In genomic region chr2:188974184-188974583, GRCh38 we compare ENCODE assay signal across 1 cellular context.
TF ChIP-seq lines count a peak whose summit lies in the region.

TSS of gene COL3A1 (plus strand) at chr2:188974373. CDS start at chr2:188974490, 117 bp downstream.

TF ChIP-seq in WTC11, 78 proteins besides CTCF, POLR2A, EP300 and RAD21 (continued from another document):
- TF ChIP-seq, protein P1, sequence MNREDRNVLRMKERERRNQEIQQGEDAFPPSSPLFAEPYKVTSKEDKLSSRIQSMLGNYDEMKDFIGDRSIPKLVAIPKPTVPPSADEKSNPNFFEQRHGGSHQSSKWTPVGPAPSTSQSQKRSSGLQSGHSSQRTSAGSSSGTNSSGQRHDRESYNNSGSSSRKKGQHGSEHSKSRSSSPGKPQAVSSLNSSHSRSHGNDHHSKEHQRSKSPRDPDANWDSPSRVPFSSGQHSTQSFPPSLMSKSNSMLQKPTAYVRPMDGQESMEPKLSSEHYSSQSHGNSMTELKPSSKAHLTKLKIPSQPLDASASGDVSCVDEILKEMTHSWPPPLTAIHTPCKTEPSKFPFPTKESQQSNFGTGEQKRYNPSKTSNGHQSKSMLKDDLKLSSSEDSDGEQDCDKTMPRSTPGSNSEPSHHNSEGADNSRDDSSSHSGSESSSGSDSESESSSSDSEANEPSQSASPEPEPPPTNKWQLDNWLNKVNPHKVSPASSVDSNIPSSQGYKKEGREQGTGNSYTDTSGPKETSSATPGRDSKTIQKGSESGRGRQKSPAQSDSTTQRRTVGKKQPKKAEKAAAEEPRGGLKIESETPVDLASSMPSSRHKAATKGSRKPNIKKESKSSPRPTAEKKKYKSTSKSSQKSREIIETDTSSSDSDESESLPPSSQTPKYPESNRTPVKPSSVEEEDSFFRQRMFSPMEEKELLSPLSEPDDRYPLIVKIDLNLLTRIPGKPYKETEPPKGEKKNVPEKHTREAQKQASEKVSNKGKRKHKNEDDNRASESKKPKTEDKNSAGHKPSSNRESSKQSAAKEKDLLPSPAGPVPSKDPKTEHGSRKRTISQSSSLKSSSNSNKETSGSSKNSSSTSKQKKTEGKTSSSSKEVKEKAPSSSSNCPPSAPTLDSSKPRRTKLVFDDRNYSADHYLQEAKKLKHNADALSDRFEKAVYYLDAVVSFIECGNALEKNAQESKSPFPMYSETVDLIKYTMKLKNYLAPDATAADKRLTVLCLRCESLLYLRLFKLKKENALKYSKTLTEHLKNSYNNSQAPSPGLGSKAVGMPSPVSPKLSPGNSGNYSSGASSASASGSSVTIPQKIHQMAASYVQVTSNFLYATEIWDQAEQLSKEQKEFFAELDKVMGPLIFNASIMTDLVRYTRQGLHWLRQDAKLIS (CRISPR knock-in tag; IDR thresholded peaks at IDR 0.05; ENCODE audit: borderline replicate concordance): no peak
- TF ChIP-seq RELA (CRISPR knock-in tag; IDR thresholded peaks at IDR 0.05; ENCODE audit: borderline replicate concordance): no peak
- no peak for TF ChIP-seq TCF7 (CRISPR knock-in tag; IDR thresholded peaks at IDR 0.05; ENCODE audit: low read depth)
- no peak for TF ChIP-seq IRF1 (CRISPR knock-in tag; IDR thresholded peaks at IDR 0.05)
- TF ChIP-seq NR3C1 (CRISPR knock-in tag; conservative IDR thresholded peaks at IDR 0.05; ENCODE audit: low read depth): no peak
- TF ChIP-seq ZBTB43 (CRISPR knock-in tag; IDR thresholded peaks at IDR 0.05): no peak
- TF ChIP-seq, protein P2, sequence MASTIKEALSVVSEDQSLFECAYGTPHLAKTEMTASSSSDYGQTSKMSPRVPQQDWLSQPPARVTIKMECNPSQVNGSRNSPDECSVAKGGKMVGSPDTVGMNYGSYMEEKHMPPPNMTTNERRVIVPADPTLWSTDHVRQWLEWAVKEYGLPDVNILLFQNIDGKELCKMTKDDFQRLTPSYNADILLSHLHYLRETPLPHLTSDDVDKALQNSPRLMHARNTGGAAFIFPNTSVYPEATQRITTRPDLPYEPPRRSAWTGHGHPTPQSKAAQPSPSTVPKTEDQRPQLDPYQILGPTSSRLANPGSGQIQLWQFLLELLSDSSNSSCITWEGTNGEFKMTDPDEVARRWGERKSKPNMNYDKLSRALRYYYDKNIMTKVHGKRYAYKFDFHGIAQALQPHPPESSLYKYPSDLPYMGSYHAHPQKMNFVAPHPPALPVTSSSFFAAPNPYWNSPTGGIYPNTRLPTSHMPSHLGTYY (CRISPR knock-in tag; IDR thresholded peaks at IDR 0.05): no peak
- TF ChIP-seq MYBL2 (CRISPR knock-in tag; IDR thresholded peaks at IDR 0.05): no peak
- TF ChIP-seq TEAD4 (CRISPR knock-in tag; IDR thresholded peaks at IDR 0.05): no peak
- TF ChIP-seq, protein P3, sequence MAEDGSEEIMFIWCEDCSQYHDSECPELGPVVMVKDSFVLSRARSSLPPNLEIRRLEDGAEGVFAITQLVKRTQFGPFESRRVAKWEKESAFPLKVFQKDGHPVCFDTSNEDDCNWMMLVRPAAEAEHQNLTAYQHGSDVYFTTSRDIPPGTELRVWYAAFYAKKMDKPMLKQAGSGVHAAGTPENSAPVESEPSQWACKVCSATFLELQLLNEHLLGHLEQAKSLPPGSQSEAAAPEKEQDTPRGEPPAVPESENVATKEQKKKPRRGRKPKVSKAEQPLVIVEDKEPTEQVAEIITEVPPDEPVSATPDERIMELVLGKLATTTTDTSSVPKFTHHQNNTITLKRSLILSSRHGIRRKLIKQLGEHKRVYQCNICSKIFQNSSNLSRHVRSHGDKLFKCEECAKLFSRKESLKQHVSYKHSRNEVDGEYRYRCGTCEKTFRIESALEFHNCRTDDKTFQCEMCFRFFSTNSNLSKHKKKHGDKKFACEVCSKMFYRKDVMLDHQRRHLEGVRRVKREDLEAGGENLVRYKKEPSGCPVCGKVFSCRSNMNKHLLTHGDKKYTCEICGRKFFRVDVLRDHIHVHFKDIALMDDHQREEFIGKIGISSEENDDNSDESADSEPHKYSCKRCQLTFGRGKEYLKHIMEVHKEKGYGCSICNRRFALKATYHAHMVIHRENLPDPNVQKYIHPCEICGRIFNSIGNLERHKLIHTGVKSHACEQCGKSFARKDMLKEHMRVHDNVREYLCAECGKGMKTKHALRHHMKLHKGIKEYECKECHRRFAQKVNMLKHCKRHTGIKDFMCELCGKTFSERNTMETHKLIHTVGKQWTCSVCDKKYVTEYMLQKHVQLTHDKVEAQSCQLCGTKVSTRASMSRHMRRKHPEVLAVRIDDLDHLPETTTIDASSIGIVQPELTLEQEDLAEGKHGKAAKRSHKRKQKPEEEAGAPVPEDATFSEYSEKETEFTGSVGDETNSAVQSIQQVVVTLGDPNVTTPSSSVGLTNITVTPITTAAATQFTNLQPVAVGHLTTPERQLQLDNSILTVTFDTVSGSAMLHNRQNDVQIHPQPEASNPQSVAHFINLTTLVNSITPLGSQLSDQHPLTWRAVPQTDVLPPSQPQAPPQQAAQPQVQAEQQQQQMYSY (CRISPR knock-in tag; IDR thresholded peaks at IDR 0.05): no peak
- no peak for TF ChIP-seq FOXK1 (CRISPR knock-in tag; IDR thresholded peaks at IDR 0.05)
- no peak for TF ChIP-seq NR1H2 (CRISPR knock-in tag; IDR thresholded peaks at IDR 0.05)
- TF ChIP-seq JUN (CRISPR knock-in tag; IDR thresholded peaks at IDR 0.05): no peak
- no peak for TF ChIP-seq CDX4 (CRISPR knock-in tag; IDR thresholded peaks at IDR 0.05; ENCODE audit: borderline replicate concordance)
